11 cellular contexts compared by ENCODE assay signal in genomic region chr11:75689861-75690641, GRCh38. TPM values are rescaled to one million over a fixed set of nuclear protein-coding genes. Genes with fewer than 3 reads are reported as not detected.
DNase-seq lines count a peak whose midpoint lies in the region; ATAC-seq and TF ChIP-seq lines count a peak whose summit lies in the region.
"Had no signal": no experiment of that assay in that cellular context is flagged by ENCODE, and none has a peak within 500 bp of the region (broad histone marks: within the 10 kb centered on the region; RNA-seq: fewer than 3 reads in every experiment).

No MANE protein-coding gene starts in this region.

- in situ Hi-C loops in GM23248 (cut with MboI): no loop called here

- H4K8ac ChIP-seq in neuronal stem cell (ENCODE audit: low read depth, low read length): no peak overlapping the region

- no peak overlapping the region for H2AK5ac ChIP-seq in neuronal stem cell (ENCODE audit: low read depth, low read length)

- no peaks in the 10 kb centered on the region for H3K9me3 ChIP-seq in GM23248 (ENCODE audit: low read depth)
- no peaks in the 10 kb centered on the region for H3K9me3 ChIP-seq in neuronal stem cell (replicated peaks in 1 of 2; ENCODE audit: control insufficient read depth in 2 of 2, insufficient read depth in 1 of 2, low read depth in 1 of 2, low read length in 2 of 2)
- H3K9me3 ChIP-seq in sigmoid colon: peaks cover 0 to 7% (median 0%) of the 10 kb centered on the region in 4 donors

- H3K79me2 ChIP-seq in GM23248 (ENCODE audit: insufficient read depth): no peaks in the 10 kb centered on the region

- H4K91ac ChIP-seq in neuronal stem cell (ENCODE audit: low read depth, low read length, poor library complexity): no peak overlapping the region

- no peak overlapping the region for H2BK120ac ChIP-seq in neuronal stem cell (ENCODE audit: low read depth, low read length)

- H2AFZ ChIP-seq in GM23248: no peak overlapping the region
- H2AFZ ChIP-seq in neuronal stem cell (ENCODE audit: low read length): peak overlapping the region; percentile 74

- H3K36me3 ChIP-seq in GM23248 (ENCODE audit: low read depth) (no peaks in the 10 kb centered on the region), neuronal stem cell (replicated peaks in 1 of 2; ENCODE audit: control insufficient read depth in 2 of 2, insufficient read depth in 2 of 2, low read length in 2 of 2) (no peaks in the 10 kb centered on the region), sigmoid colon (no peaks in the 10 kb centered on the region)
- H3K36me3 ChIP-seq: esophagus muscularis mucosa had no signal

- H3K18ac ChIP-seq in neuronal stem cell (ENCODE audit: low read length): no peak overlapping the region

- H2BK15ac ChIP-seq in neuronal stem cell (ENCODE audit: low read length): no peak overlapping the region

- no peak overlapping the region for H3K23ac ChIP-seq in neuronal stem cell (ENCODE audit: low read depth, low read length, poor library complexity)

- H3K27ac ChIP-seq in GM23248: no peak overlapping the region
- H3K27ac ChIP-seq in neuronal stem cell (replicated peaks; ENCODE audit: low read length): no peak overlapping the region
- no peak overlapping the region for H3K27ac ChIP-seq in sigmoid colon
- H3K27ac ChIP-seq: A549, esophagus muscularis mucosa had no signal

- DNase-seq in activated CD4-positive, CD25-positive, alpha-beta regulatory T cell (lab: John Stamatoyannopoulos, UW): no peak
- DNase-seq in GM23248 (peak; percentile 22), NAMALWA (ENCODE audit: low spot score) (peak; percentile 41), neuronal stem cell (ENCODE audit: low spot score) (no peak), Kasumi-1 (lab: John Stamatoyannopoulos, UW) (no peak), sigmoid colon (no peak)
- DNase-seq in stimulated activated CD4-positive, alpha-beta T cell treated with anti-CD3 and anti-CD28 coated beads, Interleukin-2, amount 100 ng/mL, for 24 hours: no peak
- DNase-seq: mammary epithelial cell had no signal

- H3K4me2 ChIP-seq in GM23248 (ENCODE audit: unreplicated experiment): no peak overlapping the region
- no peak overlapping the region for H3K4me2 ChIP-seq in neuronal stem cell (ENCODE audit: insufficient read depth, low read length, poor library complexity, severe bottlenecking)
- H3K4me2 ChIP-seq: A549 had no signal

- no peak overlapping the region for H3K14ac ChIP-seq in neuronal stem cell (ENCODE audit: low read length)

- H3K9me2 ChIP-seq in GM23248 (ENCODE audit: insufficient read depth): no peaks in the 10 kb centered on the region

- no peak overlapping the region for H3K4ac ChIP-seq in neuronal stem cell (ENCODE audit: low read length)

- no peak overlapping the region for H3K4me3 ChIP-seq in GM23248
- H3K4me3 ChIP-seq in neuronal stem cell (ENCODE audit: low read length in 2 of 2): no peak overlapping the region
- no peak overlapping the region for H3K4me3 ChIP-seq in sigmoid colon
- H3K4me3 ChIP-seq: A549, esophagus muscularis mucosa had no signal

- no peaks in the 10 kb centered on the region for H3F3A ChIP-seq in GM23248 (ENCODE audit: insufficient read depth)

- intact Hi-C loops in sigmoid colon (cut with DNase I): no loop called here

- TF ChIP-seq CTCF in sigmoid colon (IDR thresholded peaks at IDR 0.05): no peak

- H2BK5ac ChIP-seq in neuronal stem cell (ENCODE audit: low read length): no peak overlapping the region

- H3K79me1 ChIP-seq in neuronal stem cell (ENCODE audit: low read depth, low read length): no peaks in the 10 kb centered on the region

- H3K27me3 ChIP-seq in GM23248 (replicated peaks; ENCODE audit: insufficient read depth): peaks cover 3% of the 10 kb centered on the region
- peaks cover 0 to 3% (median 0%) of the 10 kb centered on the region in 3 experiments for H3K27me3 ChIP-seq in neuronal stem cell (ENCODE audit: control insufficient read depth in 3 of 3, insufficient read depth in 3 of 3, low read depth in 1 of 3, low read length in 3 of 3)
- H3K27me3 ChIP-seq in sigmoid colon: no peaks in the 10 kb centered on the region
- H3K27me3 ChIP-seq: esophagus muscularis mucosa had no signal

- TF ChIP-seq POLR2A in sigmoid colon (IDR thresholded peaks at IDR 0.05): no peak

- H4K20me1 ChIP-seq in GM23248 (ENCODE audit: insufficient read depth): no peaks in the 10 kb centered on the region

- peak; percentile 62 to 67 for ATAC-seq in activated CD4-positive, CD25-positive, alpha-beta regulatory T cell treated with anti-CD3 and anti-CD28 coated beads, Interleukin-2, amount 50 U/mL, for 24 hours
- ATAC-seq: A549 had no signal

- no peak for TF ChIP-seq EP300 in sigmoid colon (IDR thresholded peaks at IDR 0.05)

- no peak overlapping the region for H2BK12ac ChIP-seq in neuronal stem cell (ENCODE audit: low read length)

- whole genome bisulfite sequencing in GM23248 (ENCODE audit: low coverage in 1 of 2, low lambda C conversion rate in 2 of 2, missing lambda C conversion rate in 2 of 2), 2 experiments: 73 to 81% methylated on average over 3 of the region's 3 CpGs
- WGBS in neuronal stem cell (ENCODE audit: extremely low coverage in 2 of 2, insufficient read length in 2 of 2, insufficient replicate concordance in 1 of 2), 2 donors: no CpG with 5 or more reads among the region's 3 CpGs
- 65 to 76% methylated on average over 3 of the region's 3 CpGs for WGBS in sigmoid colon, 2 donors

- no peak overlapping the region for H3K9ac ChIP-seq in GM23248
- H3K9ac ChIP-seq in neuronal stem cell (ENCODE audit: low read depth, low read length, poor library complexity): no peak overlapping the region

- H3K4me1 ChIP-seq in GM23248 (ENCODE audit: insufficient read depth): no peaks in the 10 kb centered on the region
- H3K4me1 ChIP-seq in neuronal stem cell (ENCODE audit: control insufficient read depth in 2 of 2, insufficient read depth in 1 of 2, low read depth in 1 of 2, low read length in 2 of 2): peaks cover 0 to 9% of the 10 kb centered on the region in 2 donors
- peaks cover 0 to 11% (median 7%) of the 10 kb centered on the region in 4 donors for H3K4me1 ChIP-seq in sigmoid colon
- H3K4me1 ChIP-seq: A549, esophagus muscularis mucosa had no signal

RNA-seq across cellular contexts. Expression of gene MAP6, which starts 21.2 kb away (rescaled TPM):
- 5.2 and 9.9 TPM in 2 replicates for total RNA-seq in GM23248 (2014; rRNA removed; shearing (Covaris generic))
- polyA plus RNA-seq in GM23248 (2016; fragmentation: Nextera tagmentation; extraction: Ambion mirVana): 3.0 and 3.4 TPM in 2 replicates
- polyA plus RNA-seq in neuronal stem cell (2013, experiment 1 of 2): 29.9 TPM
- 30.1 TPM for polyA plus RNA-seq in neuronal stem cell (2013, experiment 2 of 2)
- total RNA-seq in sigmoid colon: 10 to 100 TPM in 3 of 4 donors, 1 to 10 TPM in 1; 6.7 to 24.9 (median 16.6) TPM
- 1 to 10 TPM in 1 of 3 donors, under 1 TPM in 1, not detected in 1; 0.60 to 2.0 TPM for polyA plus RNA-seq in sigmoid colon

RNA-seq across cellular contexts. Expression of gene MOGAT2, which starts 27.6 kb away (rescaled TPM):
- total RNA-seq in GM23248 (2014; rRNA removed; shearing (Covaris generic)): not detected in 2 replicates
- not detected in 2 replicates for polyA plus RNA-seq in GM23248 (2016; fragmentation: Nextera tagmentation; extraction: Ambion mirVana)
- 0.06 TPM for polyA plus RNA-seq in neuronal stem cell (2013, experiment 1 of 2)
- 0.07 TPM for polyA plus RNA-seq in neuronal stem cell (2013, experiment 2 of 2)
- under 1 TPM in 1 of 4 donors, not detected in 3; 0.36 TPM for total RNA-seq in sigmoid colon
- polyA plus RNA-seq in sigmoid colon: 10 to 100 TPM; 26.4 to 98.5 (median 28.2) TPM
- total RNA-seq: esophagus muscularis mucosa, mammary epithelial cell had no signal
- polyA plus RNA-seq: A549, mammary epithelial cell had no signal

Comparison
In these comparisons a context has a peak if more than half of its experiments do, and no peak if none do; other contexts are left out.
1. DNase-seq: peak in GM23248 (single experiment) and NAMALWA (single experiment); none in activated CD4-positive, CD25-positive, alpha-beta regulatory T cell (0 of 4), neuronal stem cell (single experiment), Kasumi-1 (0 of 2), stimulated activated CD4-positive, alpha-beta T cell treated with anti-CD3 and anti-CD28 coated beads, Interleukin-2, amount 100 ng/mL, for 24 hours (0 of 2) and sigmoid colon (single experiment).